21 cellular contexts compared by ENCODE assay signal in genomic region chr16:11484691-11485258, GRCh38.
A peak's percentile ranks its signal among the peaks of the same experiment; 100 is the strongest.
DNase-seq lines count a peak whose midpoint lies in the region; ATAC-seq, FAIRE-seq and TF ChIP-seq lines count a peak whose summit lies in the region.
"Had no signal": no experiment of that assay in that cellular context is flagged by ENCODE, and none has a peak within 500 bp of the region (broad histone marks: within the 10 kb centered on the region; RNA-seq: fewer than 3 reads in every experiment).

No MANE protein-coding gene starts in this region.

- H3K79me2 ChIP-seq in PC-9 (ENCODE audit: low read depth), result no peaks in the 10 kb centered on the region

- H2AFZ ChIP-seq in PC-9, result no peak overlapping the region

- H3K4me3 ChIP-seq in astrocyte of the spinal cord (ENCODE audit: low read depth, low read length), result no peak overlapping the region
- no peak overlapping the region for H3K4me3 ChIP-seq in PC-9
- H3K4me3 ChIP-seq: cardiac muscle cell, dorsolateral prefrontal cortex, gastroesophageal sphincter, right atrium auricular region, tibial nerve had no signal

- no peaks in the 10 kb centered on the region for H3K27me3 ChIP-seq in PC-9 (ENCODE audit: insufficient read depth, low read depth)
- H3K27me3 ChIP-seq: cardiac muscle cell, dorsolateral prefrontal cortex, gastroesophageal sphincter, right atrium auricular region, tibial nerve had no signal

- H3K4me1 ChIP-seq in PC-9 (replicated peaks; ENCODE audit: insufficient read depth), result no peaks in the 10 kb centered on the region
- H3K4me1 ChIP-seq: gastroesophageal sphincter, right atrium auricular region, tibial nerve had no signal

- no peaks in the 10 kb centered on the region for H3K9me3 ChIP-seq in PC-9 (ENCODE audit: insufficient read depth, low read depth)

- CTCF ChIA-PET in PC-9 (lab: Charles Lee), result no interaction called here

- BruUV-seq in PC-9 (replicated peaks; lab: Mats Ljungman, UMichigan), result no TSS peak

- no peak for FAIRE-seq in H54 (lab: Jason Lieb, UNC)

- DNase-seq in H54 (ENCODE audit: insufficient read length, low spot score), result peak; percentile 64
- DNase-seq in astrocyte of the spinal cord (ENCODE audit: low read depth, low spot score), result peak; percentile 15
- peak; percentile 42 for DNase-seq in glomerular endothelial cell (ENCODE audit: extremely low read depth, low read depth, low spot score)
- peak; percentile 50 for DNase-seq in stromal cell of bone marrow (ENCODE audit: low read depth)
- DNase-seq in PC-9, result no peak
- no peak for DNase-seq in ecto neural progenitor cell (ENCODE audit: low spot score)
- DNase-seq: activated CD4-positive, alpha-beta memory T cell treated with anti-CD3 and anti-CD28 coated beads for 36 hours; activated gamma-delta T cell treated with Interleukin-2 at 50 U/mL for 16 hours; DMS79; dorsolateral prefrontal cortex; GOT3; MV-4-11; naive thymus-derived CD4-positive, alpha-beta T cell; NCI-H69; SW 1271 had no signal

- no peak for ATAC-seq in GM18517 (IDR thresholded peaks at IDR 0.05; ENCODE audit: unreplicated experiment)
- ATAC-seq: gastroesophageal sphincter; naive thymus-derived CD4-positive, alpha-beta T cell had no signal

- H3K4me2 ChIP-seq in PC-9, result no peak overlapping the region
- H3K4me2 ChIP-seq: KMS-11 had no signal

- TF ChIP-seq CTCF in astrocyte of the spinal cord (IDR thresholded peaks at IDR 0.05; ENCODE audit: low read depth, low read length) (no peak), PC-9 (conservative IDR thresholded peaks at IDR 0.05) (no peak)

- intact Hi-C loops in PC-9 (cut with micrococcal nuclease; ENCODE audit: unreplicated experiment), result no loop called here

- H3F3A ChIP-seq in PC-9 (ENCODE audit: insufficient read depth, low read depth), result no peaks in the 10 kb centered on the region

- POLR2A ChIA-PET in PC-9 (lab: Charles Lee; ENCODE audit: unreplicated experiment), result interaction anchor here (0.6 to 0.9 kb wide), 2 partner anchors 10 to 39 kb away, joined by 3 to 22 read pairs; no protein-coding TSS in a partner anchor

- H4K20me1 ChIP-seq in PC-9 (ENCODE audit: insufficient read depth), result no peaks in the 10 kb centered on the region

- no peak overlapping the region for H3K27ac ChIP-seq in PC-9
- H3K27ac ChIP-seq: cardiac muscle cell, dorsolateral prefrontal cortex, gastroesophageal sphincter, KMS-11, right atrium auricular region, tibial nerve had no signal

- in situ Hi-C loops in astrocyte of the spinal cord (cut with HindIII; ENCODE audit: low sequenced_read_pairs), result no loop called here

- H3K36me3 ChIP-seq in PC-9 (ENCODE audit: low read depth), result no peaks in the 10 kb centered on the region
- H3K36me3 ChIP-seq: cardiac muscle cell, gastroesophageal sphincter, right atrium auricular region had no signal

- TF ChIP-seq POLR2A in H54 (IDR thresholded peaks at IDR 0.05; ENCODE audit: low read depth, low read length), result no peak

- no peaks in the 10 kb centered on the region for H3K9me2 ChIP-seq in PC-9 (ENCODE audit: insufficient read depth)

Comparison
In these comparisons a context has a peak if more than half of its experiments do, and no peak if none do; other contexts are left out.
1. DNase-seq: peak in H54 (single experiment), astrocyte of the spinal cord (single experiment), glomerular endothelial cell (single experiment) and stromal cell of bone marrow (single experiment); none in PC-9 (0 of 2) and ecto neural progenitor cell (single experiment).